Comparison of ENCODE assay signal across 17 cellular contexts in genomic region chr16:27334874-27335273, GRCh38. TPM values are rescaled to one million over a fixed set of nuclear protein-coding genes. Genes with fewer than 3 reads are reported as not detected.
DNase-seq lines count a peak whose midpoint lies in the region; ATAC-seq and TF ChIP-seq lines count a peak whose summit lies in the region.
"Had no signal": no experiment of that assay in that cellular context is flagged by ENCODE, and none has a peak within 500 bp of the region (broad histone marks: within the 10 kb centered on the region; RNA-seq: fewer than 3 reads in every experiment).

No MANE protein-coding gene starts in this region.

- H3K79me2 ChIP-seq in fibroblast of lung (ENCODE audit: control insufficient read depth, insufficient read depth, low read length) = peaks cover 11% of the 10 kb centered on the region
- H3K79me2 ChIP-seq in PC-3 (ENCODE audit: low read length) = peaks cover 52% of the 10 kb centered on the region

- ATAC-seq in activated CD8-positive, alpha-beta memory T cell treated with anti-CD3 and anti-CD28 coated beads, Interleukin-2, amount 10 ng/mL, durations not matched to agents 7 days and 5 days = no peak
- ATAC-seq in T-cell (replicated peaks in 1 of 4) (no peak), PC-3 (no peak)

- peak overlapping the region; percentile 51 for H3K27ac ChIP-seq in fibroblast of lung (ENCODE audit: insufficient read depth, low read length)
- peak overlapping the region; percentile 97 to 99 for H3K27ac ChIP-seq in tibial artery
- no peak overlapping the region for H3K27ac ChIP-seq in PC-3 (ENCODE audit: low read length)
- H3K27ac ChIP-seq: dorsolateral prefrontal cortex had no signal

- CTCF ChIA-PET in activated CD8-positive, alpha-beta memory T cell treated with anti-CD3 and anti-CD28 coated beads, Interleukin-2, amount 10 ng/mL, durations not matched to agents 7 days and 5 days (lab: Charles Lee) = interaction anchor here (1.1 kb wide), 1 partner anchor 100 kb away, joined by 3 read pairs; no protein-coding TSS in a partner anchor
- CTCF ChIA-PET in T-cell (lab: Charles Lee) = interaction anchor here (0.6 to 0.9 kb wide), 2 partner anchors 33 to 115 kb away, joined by 3 read pairs; no protein-coding TSS in a partner anchor
- CTCF ChIA-PET in PC-3 (lab: Charles Lee) = no interaction called here

- H3K4me2 ChIP-seq in fibroblast of lung (ENCODE audit: extremely low read depth, insufficient read depth, low read length) (no peak overlapping the region), PC-3 (ENCODE audit: low read length) (no peak overlapping the region)

- H3K4me3 Mint-ChIP-seq in activated CD8-positive, alpha-beta memory T cell treated with anti-CD3 and anti-CD28 coated beads, Interleukin-2, amount 10 ng/mL, durations not matched to agents 7 days and 5 days = no peak overlapping the region
- no peak overlapping the region for H3K4me3 Mint-ChIP-seq in T-cell
- H3K4me3 Mint-ChIP-seq: brain, neural crest cell had no signal

- H2AFZ ChIP-seq in fibroblast of lung (ENCODE audit: low read length) = no peak overlapping the region
- no peak overlapping the region for H2AFZ ChIP-seq in PC-3 (ENCODE audit: low read length)

- H3K9ac ChIP-seq in fibroblast of lung (ENCODE audit: insufficient read depth, low read length) = peak overlapping the region; percentile 1
- no peak overlapping the region for H3K9ac ChIP-seq in PC-3 (ENCODE audit: low read length)

- no peaks in the 10 kb centered on the region for H3F3A ChIP-seq in PC-3 (ENCODE audit: low read length, unreplicated experiment)

- intact Hi-C loops in tibial artery (cut with DNase I; ENCODE audit: low total_unique reads) (no loop called here), PC-3 (cut with micrococcal nuclease) (no loop called here)

- H3K4me1 Mint-ChIP-seq in activated CD8-positive, alpha-beta memory T cell treated with anti-CD3 and anti-CD28 coated beads, Interleukin-2, amount 10 ng/mL, durations not matched to agents 7 days and 5 days = peaks cover 19% of the 10 kb centered on the region
- H3K4me1 Mint-ChIP-seq in T-cell = peaks cover 52 to 73% (median 68%) of the 10 kb centered on the region in 3 donors

- DNase-seq in activated CD8-positive, alpha-beta memory T cell treated with anti-CD3 and anti-CD28 coated beads, Interleukin-2, amount 10 ng/mL, durations not matched to agents 7 days and 5 days = no peak
- no peak for DNase-seq in activated CD8-positive, alpha-beta memory T cell treated with anti-CD3 and anti-CD28 coated beads, Interleukin-2, amount 50 U/mL, for 48 hours
- no peak for DNase-seq in T-cell
- DNase-seq in fibroblast of lung (ENCODE audit: low read depth in 2 of 2) = peak in 1 of 2 donors; percentile 58
- no peak for DNase-seq in tibial artery
- no peak for DNase-seq in PC-3
- no peak for DNase-seq in DMS79 (lab: John Stamatoyannopoulos, UW)
- DNase-seq in inferior parietal cortex (ENCODE audit: extremely low spot score) = no peak
- DNase-seq: activated gamma-delta T cell treated with Interleukin-2 at 50 U/mL for 16 hours; dorsolateral prefrontal cortex; hypothalamus; kidney glomerular epithelial cell; NCI-H146; NK-92 treated with Interleukin-12 subunit alpha and Interleukin-12 subunit beta, amount 100 ng/mL, for 24 hours; stimulated activated naive CD4-positive, alpha-beta T cell had no signal

- POLR2A ChIA-PET in T-cell (lab: Charles Lee) (no interaction called here), PC-3 (lab: Charles Lee; ENCODE audit: unreplicated experiment) (no interaction called here)

- TF ChIP-seq CTCF in fibroblast of lung (conservative IDR thresholded peaks at IDR 0.05 in 1 of 2, IDR thresholded peaks at IDR 0.05 in 1 of 2; ENCODE audit: low read depth in 1 of 2, low read length in 2 of 2) (no peak), tibial artery (IDR thresholded peaks at IDR 0.05) (no peak), PC-3 (conservative IDR thresholded peaks at IDR 0.05; ENCODE audit: low read depth, low read length) (no peak)

- H3K9me3 ChIP-seq in fibroblast of lung (ENCODE audit: control insufficient read depth, insufficient read depth, low read depth, low read length) (no peaks in the 10 kb centered on the region), tibial artery (no peaks in the 10 kb centered on the region), PC-3 (ENCODE audit: low read length) (no peaks in the 10 kb centered on the region)

- no peaks in the 10 kb centered on the region for H3K27me3 Mint-ChIP-seq in activated CD8-positive, alpha-beta memory T cell treated with anti-CD3 and anti-CD28 coated beads, Interleukin-2, amount 10 ng/mL, durations not matched to agents 7 days and 5 days
- H3K27me3 Mint-ChIP-seq in T-cell = no peaks in the 10 kb centered on the region
- H3K27me3 Mint-ChIP-seq: brain had no signal

- H3K4me1 ChIP-seq in fibroblast of lung (ENCODE audit: control insufficient read depth, extremely low read depth, insufficient read depth, low read length) = peaks cover 9% of the 10 kb centered on the region
- H3K4me1 ChIP-seq in tibial artery = peaks cover 0 to 37% (median 15%) of the 10 kb centered on the region in 4 donors
- no peaks in the 10 kb centered on the region for H3K4me1 ChIP-seq in PC-3 (ENCODE audit: insufficient read depth, low read length)

- BruUV-seq in PC-3 (replicated peaks; lab: Mats Ljungman, UMichigan) = no TSS peak

- H3K36me3 ChIP-seq in fibroblast of lung (ENCODE audit: control insufficient read depth, insufficient read depth, low read length) = peaks cover 3% of the 10 kb centered on the region
- peaks cover 33 to 57% (median 43%) of the 10 kb centered on the region in 3 donors for H3K36me3 ChIP-seq in tibial artery
- peaks cover 5% of the 10 kb centered on the region; the same call in 1 of the 2 replicates for H3K36me3 ChIP-seq in PC-3 (ENCODE audit: low read depth, low read length)

- H3K36me3 Mint-ChIP-seq in activated CD8-positive, alpha-beta memory T cell treated with anti-CD3 and anti-CD28 coated beads, Interleukin-2, amount 10 ng/mL, durations not matched to agents 7 days and 5 days = peaks cover 75% of the 10 kb centered on the region
- peaks cover 67% of the 10 kb centered on the region for H3K36me3 Mint-ChIP-seq in T-cell

- H4K20me1 ChIP-seq in fibroblast of lung (ENCODE audit: control insufficient read depth, extremely low read depth, insufficient read depth, low read length) (no peaks in the 10 kb centered on the region), PC-3 (ENCODE audit: low read length) (no peaks in the 10 kb centered on the region)

- H3K27me3 ChIP-seq in fibroblast of lung (ENCODE audit: control insufficient read depth, insufficient read depth, low read length) (no peaks in the 10 kb centered on the region), tibial artery (no peaks in the 10 kb centered on the region), PC-3 (ENCODE audit: low read length) (no peaks in the 10 kb centered on the region)
- H3K27me3 ChIP-seq: dorsolateral prefrontal cortex had no signal

- H3K9me3 Mint-ChIP-seq in activated CD8-positive, alpha-beta memory T cell treated with anti-CD3 and anti-CD28 coated beads, Interleukin-2, amount 10 ng/mL, durations not matched to agents 7 days and 5 days (ENCODE audit: low read depth) = no peaks in the 10 kb centered on the region
- H3K9me3 Mint-ChIP-seq in T-cell = no peaks in the 10 kb centered on the region
- H3K9me3 Mint-ChIP-seq: neural crest cell had no signal

- H3K27ac Mint-ChIP-seq in activated CD8-positive, alpha-beta memory T cell treated with anti-CD3 and anti-CD28 coated beads, Interleukin-2, amount 10 ng/mL, durations not matched to agents 7 days and 5 days = peak overlapping the region; percentile 7
- H3K27ac Mint-ChIP-seq in T-cell = peak overlapping the region; percentile 1 to 9
- H3K27ac Mint-ChIP-seq: brain had no signal

- H3K9me2 ChIP-seq in PC-3 (replicated peaks; ENCODE audit: low read length) = no peaks in the 10 kb centered on the region

- no peak overlapping the region for H3K4me3 ChIP-seq in fibroblast of lung (replicated peaks in 1 of 4; ENCODE audit: control extremely low read depth in 1 of 4, insufficient read depth in 1 of 4, low read depth in 3 of 4, low read length in 4 of 4)
- H3K4me3 ChIP-seq in tibial artery = no peak overlapping the region
- no peak overlapping the region for H3K4me3 ChIP-seq in PC-3 (ENCODE audit: low read length)
- H3K4me3 ChIP-seq: dorsolateral prefrontal cortex had no signal

RNA-seq across cellular contexts. Expression of gene IL4R, which starts 21.1 kb away (rescaled TPM):
- total RNA-seq in activated CD8-positive, alpha-beta memory T cell treated with anti-CD3 and anti-CD28 coated beads, Interleukin-2, amount 10 ng/mL, durations not matched to agents 7 days and 5 days = 100 to 1,000 TPM; 155 to 190 TPM
- total RNA-seq in T-cell (100 to 1,000 TPM; 186 to 281 (median 221) TPM), fibroblast of lung (21.1 and 23.6 TPM in 2 replicates), PC-3 (2014; rRNA removed) (25.1 and 32.1 TPM in 2 replicates)
- 17.1 and 25.5 TPM in 2 replicates for polyA plus RNA-seq in fibroblast of lung
- polyA plus RNA-seq in fibroblast of lung (2012) = 16.8 and 23.5 TPM in 2 replicates
- polyA minus RNA-seq in fibroblast of lung (ENCODE audit: low replicate concordance) = 57.5 and 131 TPM in 2 replicates
